1 cellular context compared by ENCODE assay signal in the genomic region with DNA sequence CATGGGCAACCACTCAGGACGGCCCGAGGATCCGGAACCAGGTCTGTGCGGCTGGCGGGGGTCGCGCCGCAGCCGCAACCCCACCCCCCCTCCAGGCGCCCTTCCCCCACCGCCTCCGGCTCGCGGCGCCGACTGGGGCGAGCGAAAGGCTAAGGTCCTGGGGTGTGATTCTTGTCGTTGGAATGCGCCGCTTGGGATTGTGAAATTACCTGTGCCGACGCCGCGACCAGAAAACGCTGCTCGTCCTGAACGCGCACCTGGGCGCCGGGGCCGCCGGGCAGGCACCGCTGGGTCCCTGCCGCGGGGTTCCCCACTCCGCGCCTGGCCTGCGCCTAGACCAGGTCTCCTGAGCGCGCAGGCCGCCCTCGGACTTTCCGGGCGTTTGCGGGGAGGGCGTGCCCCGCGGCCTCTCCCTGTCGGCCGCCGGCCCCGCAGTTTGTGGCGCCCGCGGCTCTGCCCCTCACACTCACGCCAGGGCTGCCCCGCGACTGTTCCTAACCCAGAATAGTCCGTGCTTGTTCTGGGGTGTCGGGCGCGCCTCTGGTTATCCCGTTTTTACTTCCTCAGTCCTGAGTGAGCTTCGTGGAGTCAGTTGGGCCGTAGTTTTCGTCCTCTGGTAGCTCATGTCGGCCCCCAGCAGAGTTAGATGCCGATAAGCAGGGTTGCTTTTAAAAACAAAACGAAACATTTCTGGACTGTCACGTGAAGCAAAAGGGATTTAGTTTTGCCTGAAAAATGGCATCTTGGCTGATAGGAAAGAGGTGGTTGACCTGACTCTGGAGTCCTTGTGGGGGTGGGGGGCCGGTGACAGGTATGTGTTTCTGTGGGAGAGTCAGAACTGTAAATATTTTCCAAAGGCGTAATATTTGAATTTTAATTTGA.
TF ChIP-seq lines count a peak whose summit lies in the region.

No MANE protein-coding gene starts in this region.

TF ChIP-seq in GM12878, 131 proteins besides CTCF, POLR2A, EP300 and RAD21 (continued from another document):
- TF ChIP-seq SPI1 (IDR thresholded peaks at IDR 0.05; ENCODE audit: borderline replicate concordance, insufficient read depth, low read depth, low read length): no peak
- TF ChIP-seq EED (IDR thresholded peaks at IDR 0.05; ENCODE audit: low read depth): peak; percentile 16; the same call in 1 of the 2 replicates
- TF ChIP-seq SREBF1 (IDR thresholded peaks at IDR 0.05; ENCODE audit: low read length): no peak
- TF ChIP-seq, protein P1, sequence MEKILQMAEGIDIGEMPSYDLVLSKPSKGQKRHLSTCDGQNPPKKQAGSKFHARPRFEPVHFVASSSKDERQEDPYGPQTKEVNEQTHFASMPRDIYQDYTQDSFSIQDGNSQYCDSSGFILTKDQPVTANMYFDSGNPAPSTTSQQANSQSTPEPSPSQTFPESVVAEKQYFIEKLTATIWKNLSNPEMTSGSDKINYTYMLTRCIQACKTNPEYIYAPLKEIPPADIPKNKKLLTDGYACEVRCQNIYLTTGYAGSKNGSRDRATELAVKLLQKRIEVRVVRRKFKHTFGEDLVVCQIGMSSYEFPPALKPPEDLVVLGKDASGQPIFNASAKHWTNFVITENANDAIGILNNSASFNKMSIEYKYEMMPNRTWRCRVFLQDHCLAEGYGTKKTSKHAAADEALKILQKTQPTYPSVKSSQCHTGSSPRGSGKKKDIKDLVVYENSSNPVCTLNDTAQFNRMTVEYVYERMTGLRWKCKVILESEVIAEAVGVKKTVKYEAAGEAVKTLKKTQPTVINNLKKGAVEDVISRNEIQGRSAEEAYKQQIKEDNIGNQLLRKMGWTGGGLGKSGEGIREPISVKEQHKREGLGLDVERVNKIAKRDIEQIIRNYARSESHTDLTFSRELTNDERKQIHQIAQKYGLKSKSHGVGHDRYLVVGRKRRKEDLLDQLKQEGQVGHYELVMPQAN (conservative IDR thresholded peaks at IDR 0.05): peak; percentile 68
- peak; percentile 21; the same call in 1 of the 2 replicates for TF ChIP-seq BACH1 (IDR thresholded peaks at IDR 0.05; ENCODE audit: borderline replicate concordance)
- peak; percentile 52; the same call in 1 of the 2 replicates for TF ChIP-seq LARP7 (IDR thresholded peaks at IDR 0.05)
- TF ChIP-seq SUZ12 (IDR thresholded peaks at IDR 0.05; ENCODE audit: unreplicated experiment): no peak
- TF ChIP-seq, protein P2, sequence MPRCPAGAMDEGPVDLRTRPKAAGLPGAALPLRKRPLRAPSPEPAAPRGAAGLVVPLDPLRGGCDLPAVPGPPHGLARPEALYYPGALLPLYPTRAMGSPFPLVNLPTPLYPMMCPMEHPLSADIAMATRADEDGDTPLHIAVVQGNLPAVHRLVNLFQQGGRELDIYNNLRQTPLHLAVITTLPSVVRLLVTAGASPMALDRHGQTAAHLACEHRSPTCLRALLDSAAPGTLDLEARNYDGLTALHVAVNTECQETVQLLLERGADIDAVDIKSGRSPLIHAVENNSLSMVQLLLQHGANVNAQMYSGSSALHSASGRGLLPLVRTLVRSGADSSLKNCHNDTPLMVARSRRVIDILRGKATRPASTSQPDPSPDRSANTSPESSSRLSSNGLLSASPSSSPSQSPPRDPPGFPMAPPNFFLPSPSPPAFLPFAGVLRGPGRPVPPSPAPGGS (IDR thresholded peaks at IDR 0.05; ENCODE audit: borderline replicate concordance, insufficient read depth, low read depth, low read length, poor library complexity, severe bottlenecking): no peak
- TF ChIP-seq, protein P3, sequence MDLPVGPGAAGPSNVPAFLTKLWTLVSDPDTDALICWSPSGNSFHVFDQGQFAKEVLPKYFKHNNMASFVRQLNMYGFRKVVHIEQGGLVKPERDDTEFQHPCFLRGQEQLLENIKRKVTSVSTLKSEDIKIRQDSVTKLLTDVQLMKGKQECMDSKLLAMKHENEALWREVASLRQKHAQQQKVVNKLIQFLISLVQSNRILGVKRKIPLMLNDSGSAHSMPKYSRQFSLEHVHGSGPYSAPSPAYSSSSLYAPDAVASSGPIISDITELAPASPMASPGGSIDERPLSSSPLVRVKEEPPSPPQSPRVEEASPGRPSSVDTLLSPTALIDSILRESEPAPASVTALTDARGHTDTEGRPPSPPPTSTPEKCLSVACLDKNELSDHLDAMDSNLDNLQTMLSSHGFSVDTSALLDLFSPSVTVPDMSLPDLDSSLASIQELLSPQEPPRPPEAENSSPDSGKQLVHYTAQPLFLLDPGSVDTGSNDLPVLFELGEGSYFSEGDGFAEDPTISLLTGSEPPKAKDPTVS (IDR thresholded peaks at IDR 0.05; ENCODE audit: low read depth, low read length): no peak
- TF ChIP-seq, protein P4, sequence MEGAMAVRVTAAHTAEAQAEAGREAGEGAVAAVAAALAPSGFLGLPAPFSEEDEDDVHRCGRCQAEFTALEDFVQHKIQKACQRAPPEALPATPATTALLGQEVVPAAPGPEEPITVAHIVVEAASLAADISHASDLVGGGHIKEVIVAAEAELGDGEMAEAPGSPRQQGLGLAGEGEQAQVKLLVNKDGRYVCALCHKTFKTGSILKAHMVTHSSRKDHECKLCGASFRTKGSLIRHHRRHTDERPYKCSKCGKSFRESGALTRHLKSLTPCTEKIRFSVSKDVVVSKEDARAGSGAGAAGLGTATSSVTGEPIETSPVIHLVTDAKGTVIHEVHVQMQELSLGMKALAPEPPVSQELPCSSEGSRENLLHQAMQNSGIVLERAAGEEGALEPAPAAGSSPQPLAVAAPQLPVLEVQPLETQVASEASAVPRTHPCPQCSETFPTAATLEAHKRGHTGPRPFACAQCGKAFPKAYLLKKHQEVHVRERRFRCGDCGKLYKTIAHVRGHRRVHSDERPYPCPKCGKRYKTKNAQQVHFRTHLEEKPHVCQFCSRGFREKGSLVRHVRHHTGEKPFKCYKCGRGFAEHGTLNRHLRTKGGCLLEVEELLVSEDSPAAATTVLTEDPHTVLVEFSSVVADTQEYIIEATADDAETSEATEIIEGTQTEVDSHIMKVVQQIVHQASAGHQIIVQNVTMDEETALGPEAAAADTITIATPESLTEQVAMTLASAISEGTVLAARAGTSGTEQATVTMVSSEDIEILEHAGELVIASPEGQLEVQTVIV (IDR thresholded peaks at IDR 0.05; ENCODE audit: borderline replicate concordance, partially characterized antibody): no peak
- TF ChIP-seq DPF2 (IDR thresholded peaks at IDR 0.05): no peak
- TF ChIP-seq IKZF1 (conservative IDR thresholded peaks at IDR 0.05): peak; percentile 49
- TF ChIP-seq, protein P5, sequence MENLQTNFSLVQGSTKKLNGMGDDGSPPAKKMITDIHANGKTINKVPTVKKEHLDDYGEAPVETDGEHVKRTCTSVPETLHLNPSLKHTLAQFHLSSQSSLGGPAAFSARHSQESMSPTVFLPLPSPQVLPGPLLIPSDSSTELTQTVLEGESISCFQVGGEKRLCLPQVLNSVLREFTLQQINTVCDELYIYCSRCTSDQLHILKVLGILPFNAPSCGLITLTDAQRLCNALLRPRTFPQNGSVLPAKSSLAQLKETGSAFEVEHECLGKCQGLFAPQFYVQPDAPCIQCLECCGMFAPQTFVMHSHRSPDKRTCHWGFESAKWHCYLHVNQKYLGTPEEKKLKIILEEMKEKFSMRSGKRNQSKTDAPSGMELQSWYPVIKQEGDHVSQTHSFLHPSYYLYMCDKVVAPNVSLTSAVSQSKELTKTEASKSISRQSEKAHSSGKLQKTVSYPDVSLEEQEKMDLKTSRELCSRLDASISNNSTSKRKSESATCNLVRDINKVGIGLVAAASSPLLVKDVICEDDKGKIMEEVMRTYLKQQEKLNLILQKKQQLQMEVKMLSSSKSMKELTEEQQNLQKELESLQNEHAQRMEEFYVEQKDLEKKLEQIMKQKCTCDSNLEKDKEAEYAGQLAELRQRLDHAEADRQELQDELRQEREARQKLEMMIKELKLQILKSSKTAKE (IDR thresholded peaks at IDR 0.05; ENCODE audit: low read depth, poor library complexity, severe bottlenecking): no peak
- TF ChIP-seq STAT1 (conservative IDR thresholded peaks at IDR 0.05): no peak
- TF ChIP-seq SMC3 (IDR thresholded peaks at IDR 0.05; ENCODE audit: borderline replicate concordance, low read length): no peak
- 0 out of 2 replicates have a peak, but pooled peaks have one; percentile 4 for TF ChIP-seq RUNX3 (IDR thresholded peaks at IDR 0.05; ENCODE audit: low read length)
- TF ChIP-seq TAF1 (IDR thresholded peaks at IDR 0.05; ENCODE audit: borderline replicate concordance, low read depth, low read length): no peak
- TF ChIP-seq RAD51 (IDR thresholded peaks at IDR 0.05): no peak
- TF ChIP-seq, protein P6, sequence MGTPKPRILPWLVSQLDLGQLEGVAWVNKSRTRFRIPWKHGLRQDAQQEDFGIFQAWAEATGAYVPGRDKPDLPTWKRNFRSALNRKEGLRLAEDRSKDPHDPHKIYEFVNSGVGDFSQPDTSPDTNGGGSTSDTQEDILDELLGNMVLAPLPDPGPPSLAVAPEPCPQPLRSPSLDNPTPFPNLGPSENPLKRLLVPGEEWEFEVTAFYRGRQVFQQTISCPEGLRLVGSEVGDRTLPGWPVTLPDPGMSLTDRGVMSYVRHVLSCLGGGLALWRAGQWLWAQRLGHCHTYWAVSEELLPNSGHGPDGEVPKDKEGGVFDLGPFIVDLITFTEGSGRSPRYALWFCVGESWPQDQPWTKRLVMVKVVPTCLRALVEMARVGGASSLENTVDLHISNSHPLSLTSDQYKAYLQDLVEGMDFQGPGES (IDR thresholded peaks at IDR 0.05): no peak
- TF ChIP-seq GABPA (IDR thresholded peaks at IDR 0.05; ENCODE audit: low read depth): no peak
- peak; percentile 68; the same call in 1 of the 2 replicates for TF ChIP-seq GATAD2B (conservative IDR thresholded peaks at IDR 0.05; ENCODE audit: low read depth)
- no peak for TF ChIP-seq NBN (IDR thresholded peaks at IDR 0.05)
- TF ChIP-seq, protein P7, sequence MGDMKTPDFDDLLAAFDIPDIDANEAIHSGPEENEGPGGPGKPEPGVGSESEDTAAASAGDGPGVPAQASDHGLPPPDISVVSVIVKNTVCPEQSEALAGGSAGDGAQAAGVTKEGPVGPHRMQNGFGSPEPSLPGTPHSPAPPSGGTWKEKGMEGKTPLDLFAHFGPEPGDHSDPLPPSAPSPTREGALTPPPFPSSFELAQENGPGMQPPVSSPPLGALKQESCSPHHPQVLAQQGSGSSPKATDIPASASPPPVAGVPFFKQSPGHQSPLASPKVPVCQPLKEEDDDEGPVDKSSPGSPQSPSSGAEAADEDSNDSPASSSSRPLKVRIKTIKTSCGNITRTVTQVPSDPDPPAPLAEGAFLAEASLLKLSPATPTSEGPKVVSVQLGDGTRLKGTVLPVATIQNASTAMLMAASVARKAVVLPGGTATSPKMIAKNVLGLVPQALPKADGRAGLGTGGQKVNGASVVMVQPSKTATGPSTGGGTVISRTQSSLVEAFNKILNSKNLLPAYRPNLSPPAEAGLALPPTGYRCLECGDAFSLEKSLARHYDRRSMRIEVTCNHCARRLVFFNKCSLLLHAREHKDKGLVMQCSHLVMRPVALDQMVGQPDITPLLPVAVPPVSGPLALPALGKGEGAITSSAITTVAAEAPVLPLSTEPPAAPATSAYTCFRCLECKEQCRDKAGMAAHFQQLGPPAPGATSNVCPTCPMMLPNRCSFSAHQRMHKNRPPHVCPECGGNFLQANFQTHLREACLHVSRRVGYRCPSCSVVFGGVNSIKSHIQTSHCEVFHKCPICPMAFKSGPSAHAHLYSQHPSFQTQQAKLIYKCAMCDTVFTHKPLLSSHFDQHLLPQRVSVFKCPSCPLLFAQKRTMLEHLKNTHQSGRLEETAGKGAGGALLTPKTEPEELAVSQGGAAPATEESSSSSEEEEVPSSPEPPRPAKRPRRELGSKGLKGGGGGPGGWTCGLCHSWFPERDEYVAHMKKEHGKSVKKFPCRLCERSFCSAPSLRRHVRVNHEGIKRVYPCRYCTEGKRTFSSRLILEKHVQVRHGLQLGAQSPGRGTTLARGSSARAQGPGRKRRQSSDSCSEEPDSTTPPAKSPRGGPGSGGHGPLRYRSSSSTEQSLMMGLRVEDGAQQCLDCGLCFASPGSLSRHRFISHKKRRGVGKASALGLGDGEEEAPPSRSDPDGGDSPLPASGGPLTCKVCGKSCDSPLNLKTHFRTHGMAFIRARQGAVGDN (IDR thresholded peaks at IDR 0.05): no peak
- peak; percentile 49 for TF ChIP-seq HDAC6 (IDR thresholded peaks at IDR 0.05; ENCODE audit: unreplicated experiment)
- peak in 1 of 2 experiments; percentile 36; a peak in 1 of 4 replicates for TF ChIP-seq BHLHE40 (IDR thresholded peaks at IDR 0.05; ENCODE audit: borderline replicate concordance in 1 of 2, low read depth in 2 of 2, low read length in 1 of 2)
- TF ChIP-seq FOXK2 (IDR thresholded peaks at IDR 0.05): no peak
